Comparison of ENCODE assay signal across 27 cellular contexts in the genomic region with DNA sequence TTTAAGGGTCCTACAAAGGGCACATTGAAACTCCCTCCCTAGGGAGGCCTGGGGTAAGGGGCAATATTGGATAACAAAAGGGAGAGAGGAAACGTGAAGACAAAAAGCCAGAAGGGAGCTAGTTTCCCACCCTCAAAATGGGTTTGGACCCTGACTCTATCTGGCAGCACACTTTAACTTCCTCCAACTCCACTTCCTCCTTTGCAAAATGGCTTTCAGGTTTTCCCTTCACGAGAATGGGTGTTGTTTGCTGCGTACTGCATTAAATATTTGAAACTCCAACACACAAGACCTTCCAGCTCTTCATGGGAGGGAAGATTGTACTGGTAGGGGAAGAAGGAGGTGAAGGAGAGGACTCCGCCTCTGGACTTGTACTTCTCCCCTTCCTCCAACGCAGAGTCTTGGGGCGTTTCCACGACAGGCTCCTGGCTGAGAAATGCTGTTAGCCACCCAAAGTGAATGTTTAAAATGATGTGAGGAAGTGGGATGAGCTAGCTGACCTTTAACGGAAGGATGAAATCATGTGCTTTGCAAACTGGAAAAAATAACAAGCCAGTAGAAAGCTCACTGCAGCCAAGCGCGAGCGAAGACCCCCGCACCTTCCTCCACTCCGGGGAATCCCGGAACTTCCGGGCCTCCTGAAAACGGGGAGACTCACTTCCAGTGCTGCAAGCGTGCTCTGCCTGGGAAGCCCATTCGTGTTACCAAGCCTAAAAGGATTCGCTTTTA.
DNase-seq lines count a peak whose midpoint lies in the region; ATAC-seq and TF ChIP-seq lines count a peak whose summit lies in the region.
"Had no signal": no experiment of that assay in that cellular context is flagged by ENCODE, and none has a peak within 500 bp of the region (broad histone marks: within the 10 kb centered on the region; RNA-seq: fewer than 3 reads in every experiment).

No MANE protein-coding gene starts in this region.

- no peak overlapping the region for H4K91ac ChIP-seq in trophoblast cell (ENCODE audit: low read depth, low read length)

- TF ChIP-seq CTCF in HL-60 (IDR thresholded peaks at IDR 0.05; ENCODE audit: insufficient read depth, low read length), result no peak
- TF ChIP-seq CTCF in Panc1 (IDR thresholded peaks at IDR 0.05), result no peak
- no peak for TF ChIP-seq CTCF in fibroblast of lung (conservative IDR thresholded peaks at IDR 0.05 in 1 of 2, IDR thresholded peaks at IDR 0.05 in 1 of 2; ENCODE audit: low read depth in 1 of 2, low read length in 2 of 2)
- no peak for TF ChIP-seq CTCF in mesothelial cell of epicardium (IDR thresholded peaks at IDR 0.05; ENCODE audit: unreplicated experiment)

- no peak overlapping the region for H2BK5ac ChIP-seq in trophoblast cell (ENCODE audit: low read depth, low read length, poor library complexity)

- peak overlapping the region; percentile 10; the same call in 1 of the 2 replicates for H3K4me3 ChIP-seq in HL-60 (replicated peaks; ENCODE audit: insufficient read depth, low read length)
- no peak overlapping the region for H3K4me3 ChIP-seq in Panc1 (ENCODE audit: low read depth in 2 of 2, low read length in 2 of 2)
- no peak overlapping the region for H3K4me3 ChIP-seq in fibroblast of lung (replicated peaks in 1 of 4; ENCODE audit: control extremely low read depth in 1 of 4, insufficient read depth in 1 of 4, low read depth in 3 of 4, low read length in 4 of 4)
- H3K4me3 ChIP-seq in trophoblast cell (ENCODE audit: low read depth, low read length), result no peak overlapping the region
- H3K4me3 ChIP-seq: lung, ovary, SJSA1 had no signal

- H3K18ac ChIP-seq in trophoblast cell (ENCODE audit: low read length), result no peak overlapping the region

- in situ Hi-C loops in Panc1 (cut with HindIII; ENCODE audit: low pct_unique_long_range_greater_than_20kb, low sequenced_read_pairs), result no loop called here

- H2BK12ac ChIP-seq in trophoblast cell (ENCODE audit: low read length), result no peak overlapping the region

- H3K9me3 ChIP-seq in Panc1 (ENCODE audit: control insufficient read depth, insufficient read depth, low read depth, low read length) (no peaks in the 10 kb centered on the region), fibroblast of lung (ENCODE audit: control insufficient read depth, insufficient read depth, low read depth, low read length) (no peaks in the 10 kb centered on the region), trophoblast cell (ENCODE audit: insufficient read depth, low read depth, low read length) (no peaks in the 10 kb centered on the region)
- H3K9me3 ChIP-seq: ovary, SJSA1 had no signal

- no peak overlapping the region for H4K8ac ChIP-seq in trophoblast cell (ENCODE audit: low read depth, low read length)

- no peaks in the 10 kb centered on the region for H3K9me3 Mint-ChIP-seq in mesothelial cell of epicardium
- H3K9me3 Mint-ChIP-seq: activated CD4-positive, alpha-beta T cell treated with anti-CD3 and anti-CD28 coated beads, Interleukin-2, amount 10 ng/mL, durations not matched to agents 7 days and 5 days; activated naive CD8-positive, alpha-beta T cell treated with anti-CD3 and anti-CD28 coated beads, Interleukin-2, amount 50 U/mL, for 24 hours; activated T-helper 2 cell treated with anti-CD3 and anti-CD28 coated beads, Interferon-gamma antibody, Interleukin-2, Interleukin-4, amounts not matched to agents 10 μg/mL and 5 μg/mL and 100 μg/mL, durations not matched to agents 14 hours and 24 hours and 36 hours; naive B cell; type B pancreatic cell had no signal

- H3K79me2 ChIP-seq in fibroblast of lung (ENCODE audit: control insufficient read depth, insufficient read depth, low read length), result no peaks in the 10 kb centered on the region
- H3K79me2 ChIP-seq in trophoblast cell (ENCODE audit: control insufficient read depth, insufficient read depth, low read length, poor library complexity), result no peaks in the 10 kb centered on the region

- H3K4me1 ChIP-seq in Panc1 (ENCODE audit: control insufficient read depth, insufficient read depth, low read length) (peaks cover 2% of the 10 kb centered on the region; the same call in 1 of the 2 replicates), fibroblast of lung (ENCODE audit: control insufficient read depth, extremely low read depth, insufficient read depth, low read length) (no peaks in the 10 kb centered on the region), trophoblast cell (ENCODE audit: control insufficient read depth in 1 of 2, insufficient read depth in 2 of 2, low read length in 2 of 2) (no peaks in the 10 kb centered on the region)
- H3K4me1 ChIP-seq: foreskin keratinocyte had no signal

- no peak overlapping the region for H2AK5ac ChIP-seq in trophoblast cell (ENCODE audit: low read length)

- H3K36me3 ChIP-seq in Panc1 (ENCODE audit: control insufficient read depth, insufficient read depth, low read length) (no peaks in the 10 kb centered on the region), fibroblast of lung (ENCODE audit: control insufficient read depth, insufficient read depth, low read length) (no peaks in the 10 kb centered on the region), trophoblast cell (ENCODE audit: control insufficient read depth in 1 of 2, insufficient read depth in 2 of 2, low read length in 2 of 2) (no peaks in the 10 kb centered on the region)
- H3K36me3 ChIP-seq: ovary, SJSA1 had no signal

- peak overlapping the region; percentile 31 for H3K23ac ChIP-seq in trophoblast cell (ENCODE audit: low read length)

- ATAC-seq in Panc1, result no peak
- no peak for ATAC-seq in HG03460 (IDR thresholded peaks at IDR 0.05; ENCODE audit: unreplicated experiment)
- ATAC-seq: activated naive CD8-positive, alpha-beta T cell treated with anti-CD3 and anti-CD28 coated beads, Interleukin-2, amount 50 U/mL, for 24 hours; foreskin keratinocyte; PC-3 had no signal

- peak overlapping the region; percentile 42 for H2AFZ ChIP-seq in fibroblast of lung (ENCODE audit: low read length)
- no peak overlapping the region for H2AFZ ChIP-seq in trophoblast cell (ENCODE audit: insufficient read depth, low read length, poor library complexity)

- WGBS in trophoblast cell (ENCODE audit: extremely low coverage, insufficient coverage, insufficient read length), result no CpG with 5 or more reads among the region's 19 CpGs

- no peaks in the 10 kb centered on the region for H3K27me3 ChIP-seq in HL-60 (ENCODE audit: insufficient read depth, poor library complexity, severe bottlenecking)
- no peaks in the 10 kb centered on the region for H3K27me3 ChIP-seq in Panc1 (ENCODE audit: control insufficient read depth, insufficient read depth, low read length)
- no peaks in the 10 kb centered on the region for H3K27me3 ChIP-seq in fibroblast of lung (ENCODE audit: control insufficient read depth, insufficient read depth, low read length)
- no peaks in the 10 kb centered on the region for H3K27me3 ChIP-seq in trophoblast cell (ENCODE audit: insufficient read depth, low read length)
- H3K27me3 ChIP-seq: ovary, SJSA1 had no signal

- H3K79me1 ChIP-seq in trophoblast cell (ENCODE audit: low read length), result no peaks in the 10 kb centered on the region

- no peak overlapping the region for H3K14ac ChIP-seq in trophoblast cell (ENCODE audit: low read length)

- H3K27me3 Mint-ChIP-seq in mesothelial cell of epicardium (ENCODE audit: low read depth), result peaks cover 3% of the 10 kb centered on the region

- no TSS peak for BruUV-seq in Panc1 (replicated peaks; lab: Mats Ljungman, UMichigan)

- no peak overlapping the region for H4K12ac ChIP-seq in trophoblast cell (ENCODE audit: low read depth, low read length)

- CTCF ChIA-PET in Panc1 (lab: Charles Lee), result interaction anchor here (0.6 kb wide), 1 partner anchor 212 kb away, joined by 4 read pairs; no protein-coding TSS in a partner anchor

- no peak overlapping the region for H3K27ac Mint-ChIP-seq in mesothelial cell of epicardium
- H3K27ac Mint-ChIP-seq: activated CD4-positive, alpha-beta T cell treated with anti-CD3 and anti-CD28 coated beads, Interleukin-2, amount 10 ng/mL, durations not matched to agents 7 days and 5 days; activated naive CD8-positive, alpha-beta T cell treated with anti-CD3 and anti-CD28 coated beads, Interleukin-2, amount 50 U/mL, for 24 hours; activated T-helper 2 cell treated with anti-CD3 and anti-CD28 coated beads, Interferon-gamma antibody, Interleukin-2, Interleukin-4, amounts not matched to agents 10 μg/mL and 5 μg/mL and 100 μg/mL, durations not matched to agents 14 hours and 24 hours and 36 hours; naive B cell; type B pancreatic cell had no signal

- no peaks in the 10 kb centered on the region for H4K20me1 ChIP-seq in fibroblast of lung (ENCODE audit: control insufficient read depth, extremely low read depth, insufficient read depth, low read length)

- H3K27ac ChIP-seq in HL-60 (replicated peaks) (peak overlapping the region; percentile 80), Panc1 (ENCODE audit: low read length) (peak overlapping the region; percentile 1; the same call in 1 of the 2 replicates), fibroblast of lung (ENCODE audit: insufficient read depth, low read length) (no peak overlapping the region), trophoblast cell (ENCODE audit: low read depth, low read length) (no peak overlapping the region)
- H3K27ac ChIP-seq: foreskin keratinocyte, ovary, SJSA1, VCaP had no signal

- H3K4me3 Mint-ChIP-seq in mesothelial cell of epicardium, result no peak overlapping the region
- H3K4me3 Mint-ChIP-seq: activated CD4-positive, alpha-beta T cell treated with anti-CD3 and anti-CD28 coated beads, Interleukin-2, amount 10 ng/mL, durations not matched to agents 7 days and 5 days; activated naive CD8-positive, alpha-beta T cell treated with anti-CD3 and anti-CD28 coated beads, Interleukin-2, amount 50 U/mL, for 24 hours; naive B cell; type B pancreatic cell had no signal

- no peaks in the 10 kb centered on the region for H3K36me3 Mint-ChIP-seq in mesothelial cell of epicardium
- H3K36me3 Mint-ChIP-seq: naive B cell, type B pancreatic cell had no signal

- POLR2A ChIA-PET in Panc1 (lab: Charles Lee), result interaction anchor here (0.5 kb wide), 1 partner anchor 288 kb away, joined by 3 read pairs; no protein-coding TSS in a partner anchor

- no peak overlapping the region for H2BK120ac ChIP-seq in trophoblast cell (ENCODE audit: insufficient read depth, low read length, poor library complexity)

- DNase-seq in HL-60 (ENCODE audit: low read depth in 1 of 2, low spot score in 1 of 2) (peak; percentile 22 to 63), Panc1 (ENCODE audit: low read depth, low spot score) (no peak), fibroblast of lung (ENCODE audit: low read depth in 2 of 2) (no peak), trophoblast cell (no peak), EL (no peak), activated gamma-delta T cell treated with Interleukin-2 at 50 U/mL for 16 hours (no peak), mesothelial cell of epicardium (ENCODE audit: low spot score in 2 of 2, unreplicated experiment in 2 of 2) (no peak)
- DNase-seq: activated CD4-positive, alpha-beta T cell treated with anti-CD3 and anti-CD28 coated beads, Interleukin-2, amount 10 ng/mL, durations not matched to agents 7 days and 5 days; activated CD8-positive, alpha-beta memory T cell treated with anti-CD3 and anti-CD28 coated beads, Interleukin-2, amount 50 U/mL, for 4 hours; activated naive CD8-positive, alpha-beta T cell treated with anti-CD3 and anti-CD28 coated beads, Interleukin-2, amount 50 U/mL, for 24 hours; Calu3; cortex of kidney; foreskin keratinocyte; hippocampal formation; naive B cell; NCI-H1417 treated with DMSO at 0.1 percent for 48 hours; ovary; PC-3; stimulated activated CD4-positive, alpha-beta T cell treated with anti-CD3 and anti-CD28 coated beads, Interleukin-2, amount 100 ng/mL, for 24 hours; stimulated activated naive CD4-positive, alpha-beta T cell; T-helper 2 cell had no signal

- intact Hi-C loops in Panc1 (cut with micrococcal nuclease; ENCODE audit: unreplicated experiment), result loop anchor here (5.0 to 10.0 kb wide), 3 partner anchors 217 to 907 kb away; no protein-coding TSS in a partner anchor

- H3K4me2 ChIP-seq in fibroblast of lung (ENCODE audit: extremely low read depth, insufficient read depth, low read length) (no peak overlapping the region), trophoblast cell (ENCODE audit: low read length) (no peak overlapping the region)

- H3K9ac ChIP-seq in fibroblast of lung (ENCODE audit: insufficient read depth, low read length) (no peak overlapping the region), trophoblast cell (ENCODE audit: low read length) (no peak overlapping the region)

- no peak overlapping the region for H3K4ac ChIP-seq in trophoblast cell (ENCODE audit: low read depth, low read length)

- H3K4me1 Mint-ChIP-seq in mesothelial cell of epicardium, result peaks cover 13% of the 10 kb centered on the region
- H3K4me1 Mint-ChIP-seq: activated CD4-positive, alpha-beta T cell treated with anti-CD3 and anti-CD28 coated beads, Interleukin-2, amount 10 ng/mL, durations not matched to agents 7 days and 5 days; naive B cell had no signal

Comparison
In these comparisons a context has a peak if more than half of its experiments do, and no peak if none do; other contexts are left out.
1. DNase-seq: peak in HL-60 (2 of 2); none in Panc1 (single experiment), fibroblast of lung (0 of 2), trophoblast cell (0 of 2), EL (single experiment), activated gamma-delta T cell treated with Interleukin-2 at 50 U/mL for 16 hours (single experiment) and mesothelial cell of epicardium (0 of 2).
2. H3K27ac ChIP-seq: peak in HL-60 (single experiment) and Panc1 (single experiment); none in fibroblast of lung (single experiment) and trophoblast cell (single experiment).